30 cellular contexts compared by ENCODE assay signal in genomic region chr1:151853411-151853930, GRCh38. TPM values are rescaled to one million over a fixed set of nuclear protein-coding genes. Genes with fewer than 3 reads are reported as not detected.
DNase-seq lines count a peak whose midpoint lies in the region; ATAC-seq lines count a peak whose summit lies in the region.
"Had no signal": no experiment of that assay in that cellular context is flagged by ENCODE, and none has a peak within 500 bp of the region (broad histone marks: within the 10 kb centered on the region; RNA-seq: fewer than 3 reads in every experiment).

Gene THEM5, minus strand, starts transcription at chr1:151853712. Its CDS starts 147 bp downstream, at chr1:151853565.

- no peak within 1 kb of the TSS for H3K4me2 ChIP-seq in GM23248 (ENCODE audit: unreplicated experiment)

- in situ Hi-C loops in GM23248 (cut with MboI): no loop called here

- H3K4me3 Mint-ChIP-seq in activated CD8-positive, alpha-beta T cell treated with anti-CD3 and anti-CD28 coated beads, Interleukin-2, amount 10 ng/mL, durations not matched to agents 7 days and 5 days: no peak within 1 kb of the TSS
- H3K4me3 Mint-ChIP-seq in activated T-cell treated with anti-CD3 and anti-CD28 coated beads, Interleukin-2, amount 50 U/mL, for 24 hours: no peak within 1 kb of the TSS
- H3K4me3 Mint-ChIP-seq: activated T-cell treated with anti-CD3 and anti-CD28 coated beads, Interleukin-2, amount 50 U/mL, for 72 hours; neural crest cell had no signal

- H3K79me2 ChIP-seq in GM23248 (ENCODE audit: insufficient read depth): no peaks in the 10 kb centered on the region

- no peaks in the 10 kb centered on the region for H3K36me3 Mint-ChIP-seq in activated CD8-positive, alpha-beta T cell treated with anti-CD3 and anti-CD28 coated beads, Interleukin-2, amount 10 ng/mL, durations not matched to agents 7 days and 5 days (ENCODE audit: low read depth)
- H3K36me3 Mint-ChIP-seq in activated T-cell treated with anti-CD3 and anti-CD28 coated beads, Interleukin-2, amount 50 U/mL, for 24 hours (ENCODE audit: low read depth): peaks cover 28% of the 10 kb centered on the region

- no peaks in the 10 kb centered on the region for H3K9me3 Mint-ChIP-seq in activated CD8-positive, alpha-beta T cell treated with anti-CD3 and anti-CD28 coated beads, Interleukin-2, amount 10 ng/mL, durations not matched to agents 7 days and 5 days (ENCODE audit: insufficient read depth)
- H3K9me3 Mint-ChIP-seq in activated T-cell treated with anti-CD3 and anti-CD28 coated beads, Interleukin-2, amount 50 U/mL, for 24 hours: no peaks in the 10 kb centered on the region
- H3K9me3 Mint-ChIP-seq: activated T-cell treated with anti-CD3 and anti-CD28 coated beads, Interleukin-2, amount 50 U/mL, for 72 hours; neural crest cell had no signal

- 0 out of 2 replicates have a peak, but pooled peaks cover 7% of the 10 kb centered on the region for H3F3A ChIP-seq in GM23248 (ENCODE audit: insufficient read depth)

- CTCF ChIA-PET in activated CD8-positive, alpha-beta T cell treated with anti-CD3 and anti-CD28 coated beads, Interleukin-2, amount 10 ng/mL, durations not matched to agents 7 days and 5 days (lab: Charles Lee): interaction anchor here (0.9 to 1.5 kb wide), 2 partner anchors 160 to 409 kb away, joined by 3 to 5 read pairs; no protein-coding TSS in a partner anchor

- H3K9me2 ChIP-seq in GM23248 (ENCODE audit: insufficient read depth): no peaks in the 10 kb centered on the region

- H3K4me3 ChIP-seq in GM23248: no peak within 1 kb of the TSS
- H3K4me3 ChIP-seq: adrenal gland, body of pancreas, sigmoid colon, SK-N-MC, thoracic aorta, uterus had no signal

- peak; percentile 51 for ATAC-seq in activated CD8-positive, alpha-beta T cell treated with anti-CD3 and anti-CD28 coated beads, Interleukin-2, amount 10 ng/mL, durations not matched to agents 7 days and 5 days
- no peak for ATAC-seq in left lobe of liver
- ATAC-seq: activated T-cell treated with anti-CD3 and anti-CD28 coated beads, Interleukin-2, amount 50 U/mL, for 72 hours; body of pancreas; stimulated activated naive CD8-positive, alpha-beta T cell treated with anti-CD3 and anti-CD28 coated beads, Interleukin-15, Interleukin-2, amounts not matched to agents 100 U/mL and 50 U/mL, for 24 hours had no signal

- no peaks in the 10 kb centered on the region for H3K36me3 ChIP-seq in GM23248 (ENCODE audit: low read depth)
- H3K36me3 ChIP-seq: adrenal gland, sigmoid colon, thoracic aorta, uterus had no signal

- H3K27ac ChIP-seq in GM23248: no peak within 1 kb of the TSS
- H3K27ac ChIP-seq: adrenal gland, body of pancreas, sigmoid colon, SK-N-MC, thoracic aorta, uterus had no signal

- POLR2A ChIA-PET in activated CD8-positive, alpha-beta T cell treated with anti-CD3 and anti-CD28 coated beads, Interleukin-2, amount 10 ng/mL, durations not matched to agents 7 days and 5 days (lab: Charles Lee): no interaction called here

- H3K4me1 Mint-ChIP-seq in activated CD8-positive, alpha-beta T cell treated with anti-CD3 and anti-CD28 coated beads, Interleukin-2, amount 10 ng/mL, durations not matched to agents 7 days and 5 days (ENCODE audit: low read depth): no peaks in the 10 kb centered on the region
- peaks cover 11% of the 10 kb centered on the region for H3K4me1 Mint-ChIP-seq in activated T-cell treated with anti-CD3 and anti-CD28 coated beads, Interleukin-2, amount 50 U/mL, for 24 hours (ENCODE audit: low read depth)

- H3K27me3 ChIP-seq in GM23248 (replicated peaks; ENCODE audit: insufficient read depth): peaks cover 13% of the 10 kb centered on the region; the same call in 1 of the 2 replicates
- H3K27me3 ChIP-seq: body of pancreas, uterus had no signal

- no peaks in the 10 kb centered on the region for H4K20me1 ChIP-seq in GM23248 (ENCODE audit: insufficient read depth)

- DNase-seq in GM23248 (peak; percentile 51), HUDEP-2 (lab: John Stamatoyannopoulos, UW; ENCODE audit: unreplicated experiment in 76 of 76) (peak in 49 of 76 experiments; percentile 8 to 67 (median 35)), mesenteric fat pad (ENCODE audit: low spot score) (peak; percentile 64), NCI-H1417 (lab: John Stamatoyannopoulos, UW) (no peak), left lobe of liver (ENCODE audit: low spot score) (no peak)
- no peak for DNase-seq in activated CD8-positive, alpha-beta T cell treated with anti-CD3 and anti-CD28 coated beads, Interleukin-2, amount 10 ng/mL, durations not matched to agents 7 days and 5 days
- DNase-seq in activated T-cell treated with anti-CD3 and anti-CD28 coated beads, Interleukin-2, amount 50 U/mL, for 24 hours: no peak
- DNase-seq: activated naive CD4-positive, alpha-beta T cell treated with Interleukin-2 at 50 U/mL for 16 hours; activated T-cell treated with anti-CD3 and anti-CD28 coated beads, Interleukin-2, amount 50 U/mL, for 72 hours; body of pancreas; Calu3; cerebellar nuclear complex; glutamatergic neuron; KBM-7; MM.1S; NCI-H1417 treated with DMSO at 0.1 percent for 48 hours; NCI-H2107; NCI-H510A treated with DMSO at 0.1 percent for 48 hours; sigmoid colon; stimulated activated naive CD8-positive, alpha-beta T cell treated with anti-CD3 and anti-CD28 coated beads, Interleukin-15, Interleukin-2, amounts not matched to agents 100 U/mL and 50 U/mL, for 24 hours; uterus had no signal

- H3K9ac ChIP-seq in GM23248: no peak within 1 kb of the TSS

- peaks cover 10% of the 10 kb centered on the region for H3K4me1 ChIP-seq in GM23248 (ENCODE audit: insufficient read depth)
- H3K4me1 ChIP-seq: body of pancreas, sigmoid colon, uterus had no signal

- 27 to 33% methylated on average over 5 of the region's 5 CpGs for WGBS in GM23248 (ENCODE audit: low coverage in 1 of 2, low lambda C conversion rate in 2 of 2, missing lambda C conversion rate in 2 of 2), 2 experiments

- no peak within 1 kb of the TSS for H3K27ac Mint-ChIP-seq in activated CD8-positive, alpha-beta T cell treated with anti-CD3 and anti-CD28 coated beads, Interleukin-2, amount 10 ng/mL, durations not matched to agents 7 days and 5 days
- no peak within 1 kb of the TSS for H3K27ac Mint-ChIP-seq in activated T-cell treated with anti-CD3 and anti-CD28 coated beads, Interleukin-2, amount 50 U/mL, for 24 hours
- H3K27ac Mint-ChIP-seq: activated T-cell treated with anti-CD3 and anti-CD28 coated beads, Interleukin-2, amount 50 U/mL, for 72 hours had no signal

- no peaks in the 10 kb centered on the region for H3K9me3 ChIP-seq in GM23248 (ENCODE audit: low read depth)
- H3K9me3 ChIP-seq: adrenal gland, body of pancreas, sigmoid colon, thoracic aorta, uterus had no signal

- H2AFZ ChIP-seq in GM23248: no peak within 1 kb of the TSS

- no peaks in the 10 kb centered on the region for H3K27me3 Mint-ChIP-seq in activated CD8-positive, alpha-beta T cell treated with anti-CD3 and anti-CD28 coated beads, Interleukin-2, amount 10 ng/mL, durations not matched to agents 7 days and 5 days (ENCODE audit: low read depth)
- no peaks in the 10 kb centered on the region for H3K27me3 Mint-ChIP-seq in activated T-cell treated with anti-CD3 and anti-CD28 coated beads, Interleukin-2, amount 50 U/mL, for 24 hours

RNA-seq across cellular contexts. Expression of gene THEM5, which starts in this region (rescaled TPM):
- total RNA-seq in GM23248 (2014; rRNA removed; shearing (Covaris generic)): not detected in 2 replicates
- polyA plus RNA-seq in GM23248 (2016; fragmentation: Nextera tagmentation; extraction: Ambion mirVana): not detected in 2 replicates
- total RNA-seq in activated CD8-positive, alpha-beta T cell treated with anti-CD3 and anti-CD28 coated beads, Interleukin-2, amount 10 ng/mL, durations not matched to agents 7 days and 5 days: not detected
- not detected for total RNA-seq in mesenteric fat pad
- total RNA-seq in left lobe of liver: not detected
- total RNA-seq: activated CD8-positive, alpha-beta memory T cell treated with anti-CD3 and anti-CD28 coated beads for 36 hours; adrenal gland; body of pancreas; Calu3; Daoy; HT1080; neural crest cell; posterior vena cava; sigmoid colon; thoracic aorta; uterus had no signal
- polyA plus RNA-seq: adrenal gland, liver, sigmoid colon had no signal

Comparison
In these comparisons a context has a peak if more than half of its experiments do, and no peak if none do; other contexts are left out.
1. Peak in DNase-seq in GM23248; RNA of the gene not detected or under 1 TPM.
2. Peak in ATAC-seq in activated CD8-positive, alpha-beta T cell treated with anti-CD3 and anti-CD28 coated beads, Interleukin-2, amount 10 ng/mL, durations not matched to agents 7 days and 5 days; RNA of the gene not detected or under 1 TPM.
3. Peak in DNase-seq in mesenteric fat pad; RNA of the gene not detected or under 1 TPM.
4. DNase-seq: peak in HUDEP-2 (49 of 76); none in activated CD8-positive, alpha-beta T cell treated with anti-CD3 and anti-CD28 coated beads, Interleukin-2, amount 10 ng/mL, durations not matched to agents 7 days and 5 days (single experiment), NCI-H1417 (0 of 3), left lobe of liver (single experiment) and activated T-cell treated with anti-CD3 and anti-CD28 coated beads, Interleukin-2, amount 50 U/mL, for 24 hours (single experiment).